15 cellular contexts compared by ENCODE assay signal in the genomic region with DNA sequence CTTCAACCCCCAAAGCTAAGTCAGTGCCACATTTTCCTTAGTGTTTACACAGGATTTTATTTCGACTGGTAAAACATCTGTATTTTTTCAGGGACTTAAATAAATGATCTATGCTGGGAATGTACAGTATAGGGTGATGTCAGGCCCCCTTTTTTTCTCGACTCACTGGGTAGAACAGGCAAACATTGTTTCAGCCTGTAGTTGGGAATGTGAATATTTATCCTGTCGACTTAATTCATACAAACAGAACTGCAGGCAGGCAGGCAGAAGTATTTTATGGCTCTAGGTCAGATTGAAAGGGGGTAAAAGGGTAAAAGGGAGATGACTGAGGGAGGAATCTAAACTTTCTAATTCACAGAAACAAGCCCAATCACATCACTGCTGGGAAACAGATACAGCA.
DNase-seq lines count a peak whose midpoint lies in the region; ATAC-seq, FAIRE-seq and TF ChIP-seq lines count a peak whose summit lies in the region.
"Had no signal": no experiment of that assay in that cellular context is flagged by ENCODE, and none has a peak within 500 bp of the region (broad histone marks: within the 10 kb centered on the region; RNA-seq: fewer than 3 reads in every experiment).

No MANE protein-coding gene starts in this region.

- intact Hi-C loops in dorsolateral prefrontal cortex (cut with DNase I), result no loop called here
- intact Hi-C loops in tibial artery (cut with DNase I; ENCODE audit: low total_unique reads), result loop anchor here (10.0 kb wide), 1 partner anchor 45 kb away; no protein-coding TSS in a partner anchor

- DNase-seq in activated T-cell treated with anti-CD3 and anti-CD28 coated beads, Interleukin-2, amount 50 U/mL, for 72 hours, result no peak
- no peak for DNase-seq in activated T-cell treated with anti-CD3 and anti-CD28 coated beads, Interleukin-2, amount 50 U/mL, for 24 hours
- no peak for DNase-seq in dorsolateral prefrontal cortex
- no peak for DNase-seq in tibial artery
- DNase-seq in GM19239 (ENCODE audit: insufficient read length, low spot score), result no peak
- DNase-seq: activated CD8-positive, alpha-beta T cell treated with anti-CD3 and anti-CD28 coated beads for 36 hours; activated naive CD4-positive, alpha-beta T cell; central memory CD4-positive, alpha-beta T cell; NCI-H1105 treated with DMSO at 0.1 percent for 48 hours; testis had no signal

- H3K4me3 Mint-ChIP-seq in activated T-cell treated with anti-CD3 and anti-CD28 coated beads, Interleukin-2, amount 50 U/mL, for 72 hours, result no peak overlapping the region
- H3K4me3 Mint-ChIP-seq in activated T-cell treated with anti-CD3 and anti-CD28 coated beads, Interleukin-2, amount 50 U/mL, for 24 hours, result no peak overlapping the region
- peak overlapping the region in 2 of 3 experiments; percentile 2 to 22 for H3K4me3 Mint-ChIP-seq in nephron
- no peak overlapping the region for H3K4me3 Mint-ChIP-seq in stimulated activated memory B cell treated with anti-CD40 and anti-IgM and Interleukin-4, amounts not matched to agents 10 μg/mL and 1 μg/mL and 100 μg/mL, for 72 hours
- H3K4me3 Mint-ChIP-seq: activated CD8-positive, alpha-beta T cell treated with anti-CD3 and anti-CD28 coated beads for 36 hours had no signal

- no peak for FAIRE-seq in GM19239 (lab: Jason Lieb, UNC)
- FAIRE-seq: RCC 7860 had no signal

- no peaks in the 10 kb centered on the region for H3K4me1 Mint-ChIP-seq in activated T-cell treated with anti-CD3 and anti-CD28 coated beads, Interleukin-2, amount 50 U/mL, for 72 hours (ENCODE audit: low read depth)
- H3K4me1 Mint-ChIP-seq in activated T-cell treated with anti-CD3 and anti-CD28 coated beads, Interleukin-2, amount 50 U/mL, for 24 hours (ENCODE audit: low read depth), result no peaks in the 10 kb centered on the region
- H3K4me1 Mint-ChIP-seq in nephron, result peaks cover 66% of the 10 kb centered on the region
- H3K4me1 Mint-ChIP-seq in stimulated activated memory B cell treated with anti-CD40 and anti-IgM and Interleukin-4, amounts not matched to agents 10 μg/mL and 1 μg/mL and 100 μg/mL, for 72 hours, result no peaks in the 10 kb centered on the region

- no peaks in the 10 kb centered on the region for H3K9me3 ChIP-seq in tibial artery
- H3K9me3 ChIP-seq: testis had no signal

- no peaks in the 10 kb centered on the region for H3K9me3 Mint-ChIP-seq in activated T-cell treated with anti-CD3 and anti-CD28 coated beads, Interleukin-2, amount 50 U/mL, for 72 hours
- no peaks in the 10 kb centered on the region for H3K9me3 Mint-ChIP-seq in activated T-cell treated with anti-CD3 and anti-CD28 coated beads, Interleukin-2, amount 50 U/mL, for 24 hours
- H3K9me3 Mint-ChIP-seq in nephron, result no peaks in the 10 kb centered on the region
- H3K9me3 Mint-ChIP-seq in stimulated activated memory B cell treated with anti-CD40 and anti-IgM and Interleukin-4, amounts not matched to agents 10 μg/mL and 1 μg/mL and 100 μg/mL, for 72 hours, result no peaks in the 10 kb centered on the region
- H3K9me3 Mint-ChIP-seq: activated CD8-positive, alpha-beta T cell treated with anti-CD3 and anti-CD28 coated beads for 36 hours had no signal

- H3K4me3 ChIP-seq in dorsolateral prefrontal cortex, result no peak overlapping the region
- H3K4me3 ChIP-seq in tibial artery, result no peak overlapping the region
- H3K4me3 ChIP-seq: testis had no signal

- peak overlapping the region; percentile 8 for H3K27ac Mint-ChIP-seq in activated T-cell treated with anti-CD3 and anti-CD28 coated beads, Interleukin-2, amount 50 U/mL, for 72 hours
- no peak overlapping the region for H3K27ac Mint-ChIP-seq in activated T-cell treated with anti-CD3 and anti-CD28 coated beads, Interleukin-2, amount 50 U/mL, for 24 hours
- H3K27ac Mint-ChIP-seq in nephron, result peak overlapping the region; percentile 98 to 99 (median 99)
- H3K27ac Mint-ChIP-seq in stimulated activated memory B cell treated with anti-CD40 and anti-IgM and Interleukin-4, amounts not matched to agents 10 μg/mL and 1 μg/mL and 100 μg/mL, for 72 hours, result no peak overlapping the region
- H3K27ac Mint-ChIP-seq: activated CD8-positive, alpha-beta T cell treated with anti-CD3 and anti-CD28 coated beads for 36 hours had no signal

- no peak for TF ChIP-seq CTCF in dorsolateral prefrontal cortex (IDR thresholded peaks at IDR 0.05 in 54 of 56, conservative IDR thresholded peaks at IDR 0.05 in 2 of 56; ENCODE audit: low read depth in 1 of 56, partially characterized antibody in 56 of 56)
- TF ChIP-seq CTCF in nephron (IDR thresholded peaks at IDR 0.05; ENCODE audit: unreplicated experiment in 3 of 3), result no peak
- TF ChIP-seq CTCF in tibial artery (IDR thresholded peaks at IDR 0.05), result no peak

- H3K27ac ChIP-seq in dorsolateral prefrontal cortex (peak overlapping the region in 31 of 59 donors; percentile 2 to 75 (median 34)), tibial artery (peak overlapping the region; percentile 76 to 83)
- H3K27ac ChIP-seq: epithelial cell of prostate had no signal

- no peak for ATAC-seq in activated T-cell treated with anti-CD3 and anti-CD28 coated beads, Interleukin-2, amount 50 U/mL, for 72 hours (replicated peaks in 1 of 2)
- ATAC-seq in HG03280 (IDR thresholded peaks at IDR 0.05; ENCODE audit: unreplicated experiment), result no peak
- no peak for ATAC-seq in stimulated activated memory B cell treated with anti-CD40 and anti-IgM and Interleukin-4, amounts not matched to agents 10 μg/mL and 1 μg/mL and 100 μg/mL, for 72 hours
- ATAC-seq: activated CD8-positive, alpha-beta T cell treated with anti-CD3 and anti-CD28 coated beads for 36 hours had no signal

- H3K36me3 ChIP-seq in tibial artery, result no peaks in the 10 kb centered on the region

- H3K27me3 ChIP-seq in dorsolateral prefrontal cortex, result no peaks in the 10 kb centered on the region
- H3K27me3 ChIP-seq in tibial artery, result no peaks in the 10 kb centered on the region
- H3K27me3 ChIP-seq: testis had no signal

- H3K27me3 Mint-ChIP-seq in activated T-cell treated with anti-CD3 and anti-CD28 coated beads, Interleukin-2, amount 50 U/mL, for 72 hours (ENCODE audit: low read depth), result no peaks in the 10 kb centered on the region
- no peaks in the 10 kb centered on the region for H3K27me3 Mint-ChIP-seq in activated T-cell treated with anti-CD3 and anti-CD28 coated beads, Interleukin-2, amount 50 U/mL, for 24 hours
- no peaks in the 10 kb centered on the region for H3K27me3 Mint-ChIP-seq in nephron (ENCODE audit: low read depth)
- H3K27me3 Mint-ChIP-seq in stimulated activated memory B cell treated with anti-CD40 and anti-IgM and Interleukin-4, amounts not matched to agents 10 μg/mL and 1 μg/mL and 100 μg/mL, for 72 hours, result no peaks in the 10 kb centered on the region
- H3K27me3 Mint-ChIP-seq: activated CD8-positive, alpha-beta T cell treated with anti-CD3 and anti-CD28 coated beads for 36 hours had no signal

- peaks cover 0 to 4% of the 10 kb centered on the region in 2 donors for H3K36me3 Mint-ChIP-seq in activated T-cell treated with anti-CD3 and anti-CD28 coated beads, Interleukin-2, amount 50 U/mL, for 72 hours (ENCODE audit: insufficient read depth in 2 of 2)
- peaks cover 34% of the 10 kb centered on the region for H3K36me3 Mint-ChIP-seq in activated T-cell treated with anti-CD3 and anti-CD28 coated beads, Interleukin-2, amount 50 U/mL, for 24 hours (ENCODE audit: low read depth)
- H3K36me3 Mint-ChIP-seq in nephron (ENCODE audit: low read depth), result peaks cover 4% of the 10 kb centered on the region
- H3K36me3 Mint-ChIP-seq in stimulated activated memory B cell treated with anti-CD40 and anti-IgM and Interleukin-4, amounts not matched to agents 10 μg/mL and 1 μg/mL and 100 μg/mL, for 72 hours, result peaks cover 44% of the 10 kb centered on the region

- peaks cover 0 to 62% (median 45%) of the 10 kb centered on the region in 4 donors for H3K4me1 ChIP-seq in tibial artery

Comparison
In these comparisons a context has a peak if more than half of its experiments do, and no peak if none do; other contexts are left out.
1. H3K27ac Mint-ChIP-seq: peak in activated T-cell treated with anti-CD3 and anti-CD28 coated beads, Interleukin-2, amount 50 U/mL, for 72 hours (single experiment) and nephron (3 of 3); none in activated T-cell treated with anti-CD3 and anti-CD28 coated beads, Interleukin-2, amount 50 U/mL, for 24 hours (single experiment) and stimulated activated memory B cell treated with anti-CD40 and anti-IgM and Interleukin-4, amounts not matched to agents 10 μg/mL and 1 μg/mL and 100 μg/mL, for 72 hours (single experiment).
2. H3K4me3 Mint-ChIP-seq: peak in nephron (2 of 3); none in activated T-cell treated with anti-CD3 and anti-CD28 coated beads, Interleukin-2, amount 50 U/mL, for 72 hours (0 of 2), activated T-cell treated with anti-CD3 and anti-CD28 coated beads, Interleukin-2, amount 50 U/mL, for 24 hours (single experiment) and stimulated activated memory B cell treated with anti-CD40 and anti-IgM and Interleukin-4, amounts not matched to agents 10 μg/mL and 1 μg/mL and 100 μg/mL, for 72 hours (single experiment).